Comparison of ENCODE assay signal across 1 cellular context in the genomic region with DNA sequence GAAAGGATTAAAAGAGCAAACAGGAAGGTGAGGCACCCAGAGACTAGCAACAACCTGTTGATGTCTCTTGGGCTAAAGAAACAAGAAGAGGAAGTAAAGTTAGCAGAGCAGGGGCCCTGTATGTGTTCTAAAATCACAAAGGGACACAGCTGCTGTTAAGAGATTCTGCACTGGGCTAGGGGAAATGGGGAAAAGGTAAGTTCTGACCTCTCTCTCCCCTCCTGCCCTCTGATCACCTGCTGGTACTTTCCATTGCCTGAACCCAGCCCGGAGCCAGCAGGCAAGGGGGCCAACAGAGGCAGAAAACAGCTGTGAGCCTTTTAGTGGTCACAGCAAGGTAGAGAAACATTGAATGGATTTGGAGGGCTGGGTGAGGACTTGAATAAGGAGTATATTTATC.
TF ChIP-seq lines count a peak whose summit lies in the region.

No MANE protein-coding gene starts in this region.

TF ChIP-seq in GM12878, 131 proteins besides CTCF, POLR2A, EP300 and RAD21 (continued from another document and continues in another):
- no peak for TF ChIP-seq CEBPZ (IDR thresholded peaks at IDR 0.05; ENCODE audit: low read depth, low read length)
- TF ChIP-seq EED (IDR thresholded peaks at IDR 0.05; ENCODE audit: low read depth), result peak; percentile 64; the same call in 1 of the 2 replicates
- no peak for TF ChIP-seq CHD4 (IDR thresholded peaks at IDR 0.05)
- TF ChIP-seq IRF4 (IDR thresholded peaks at IDR 0.05; ENCODE audit: low read depth, low read length), result no peak
- no peak for TF ChIP-seq SREBF1 (IDR thresholded peaks at IDR 0.05; ENCODE audit: low read length)
- peak; percentile 75 for TF ChIP-seq RELB (IDR thresholded peaks at IDR 0.05; ENCODE audit: low read depth)
- TF ChIP-seq HCFC1 (IDR thresholded peaks at IDR 0.05; ENCODE audit: low read length), result no peak
- TF ChIP-seq IKZF2 (IDR thresholded peaks at IDR 0.05), result peak in 1 of 2 experiments; percentile 54; a peak in 2 of 4 replicates
- TF ChIP-seq PML (IDR thresholded peaks at IDR 0.05; ENCODE audit: low read length), result peak; percentile 59; the same call in 1 of the 2 replicates
- 0 out of 2 replicates have a peak, but pooled peaks have one; percentile 49 for TF ChIP-seq GATAD2B (conservative IDR thresholded peaks at IDR 0.05; ENCODE audit: low read depth)
- no peak for TF ChIP-seq HDAC2 (IDR thresholded peaks at IDR 0.05)
- TF ChIP-seq MXI1 (IDR thresholded peaks at IDR 0.05; ENCODE audit: low read depth, low read length), result no peak
- TF ChIP-seq ZZZ3 (IDR thresholded peaks at IDR 0.05; ENCODE audit: control insufficient read depth, insufficient read length, low read depth), result no peak
- TF ChIP-seq, protein P1, sequence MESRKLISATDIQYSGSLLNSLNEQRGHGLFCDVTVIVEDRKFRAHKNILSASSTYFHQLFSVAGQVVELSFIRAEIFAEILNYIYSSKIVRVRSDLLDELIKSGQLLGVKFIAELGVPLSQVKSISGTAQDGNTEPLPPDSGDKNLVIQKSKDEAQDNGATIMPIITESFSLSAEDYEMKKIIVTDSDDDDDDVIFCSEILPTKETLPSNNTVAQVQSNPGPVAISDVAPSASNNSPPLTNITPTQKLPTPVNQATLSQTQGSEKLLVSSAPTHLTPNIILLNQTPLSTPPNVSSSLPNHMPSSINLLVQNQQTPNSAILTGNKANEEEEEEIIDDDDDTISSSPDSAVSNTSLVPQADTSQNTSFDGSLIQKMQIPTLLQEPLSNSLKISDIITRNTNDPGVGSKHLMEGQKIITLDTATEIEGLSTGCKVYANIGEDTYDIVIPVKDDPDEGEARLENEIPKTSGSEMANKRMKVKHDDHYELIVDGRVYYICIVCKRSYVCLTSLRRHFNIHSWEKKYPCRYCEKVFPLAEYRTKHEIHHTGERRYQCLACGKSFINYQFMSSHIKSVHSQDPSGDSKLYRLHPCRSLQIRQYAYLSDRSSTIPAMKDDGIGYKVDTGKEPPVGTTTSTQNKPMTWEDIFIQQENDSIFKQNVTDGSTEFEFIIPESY (IDR thresholded peaks at IDR 0.05), result no peak
- TF ChIP-seq RFX5 (IDR thresholded peaks at IDR 0.05; ENCODE audit: low read depth, low read length), result no peak
- TF ChIP-seq, protein P2, sequence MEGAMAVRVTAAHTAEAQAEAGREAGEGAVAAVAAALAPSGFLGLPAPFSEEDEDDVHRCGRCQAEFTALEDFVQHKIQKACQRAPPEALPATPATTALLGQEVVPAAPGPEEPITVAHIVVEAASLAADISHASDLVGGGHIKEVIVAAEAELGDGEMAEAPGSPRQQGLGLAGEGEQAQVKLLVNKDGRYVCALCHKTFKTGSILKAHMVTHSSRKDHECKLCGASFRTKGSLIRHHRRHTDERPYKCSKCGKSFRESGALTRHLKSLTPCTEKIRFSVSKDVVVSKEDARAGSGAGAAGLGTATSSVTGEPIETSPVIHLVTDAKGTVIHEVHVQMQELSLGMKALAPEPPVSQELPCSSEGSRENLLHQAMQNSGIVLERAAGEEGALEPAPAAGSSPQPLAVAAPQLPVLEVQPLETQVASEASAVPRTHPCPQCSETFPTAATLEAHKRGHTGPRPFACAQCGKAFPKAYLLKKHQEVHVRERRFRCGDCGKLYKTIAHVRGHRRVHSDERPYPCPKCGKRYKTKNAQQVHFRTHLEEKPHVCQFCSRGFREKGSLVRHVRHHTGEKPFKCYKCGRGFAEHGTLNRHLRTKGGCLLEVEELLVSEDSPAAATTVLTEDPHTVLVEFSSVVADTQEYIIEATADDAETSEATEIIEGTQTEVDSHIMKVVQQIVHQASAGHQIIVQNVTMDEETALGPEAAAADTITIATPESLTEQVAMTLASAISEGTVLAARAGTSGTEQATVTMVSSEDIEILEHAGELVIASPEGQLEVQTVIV (IDR thresholded peaks at IDR 0.05; ENCODE audit: borderline replicate concordance, partially characterized antibody), result no peak
- TF ChIP-seq, protein P3, sequence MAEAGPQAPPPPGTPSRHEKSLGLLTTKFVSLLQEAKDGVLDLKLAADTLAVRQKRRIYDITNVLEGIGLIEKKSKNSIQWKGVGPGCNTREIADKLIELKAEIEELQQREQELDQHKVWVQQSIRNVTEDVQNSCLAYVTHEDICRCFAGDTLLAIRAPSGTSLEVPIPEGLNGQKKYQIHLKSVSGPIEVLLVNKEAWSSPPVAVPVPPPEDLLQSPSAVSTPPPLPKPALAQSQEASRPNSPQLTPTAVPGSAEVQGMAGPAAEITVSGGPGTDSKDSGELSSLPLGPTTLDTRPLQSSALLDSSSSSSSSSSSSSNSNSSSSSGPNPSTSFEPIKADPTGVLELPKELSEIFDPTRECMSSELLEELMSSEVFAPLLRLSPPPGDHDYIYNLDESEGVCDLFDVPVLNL (IDR thresholded peaks at IDR 0.05; ENCODE audit: low read depth, low read length), result no peak
- no peak; the same call in 1 of the 2 replicates for TF ChIP-seq HDGF (IDR thresholded peaks at IDR 0.05)
- TF ChIP-seq PKNOX1 (IDR thresholded peaks at IDR 0.05), result no peak
- no peak for TF ChIP-seq CEBPB (IDR thresholded peaks at IDR 0.05; ENCODE audit: borderline replicate concordance in 1 of 2, low read depth in 2 of 2, low read length in 2 of 2)
- no peak for TF ChIP-seq NR2C2 (IDR thresholded peaks at IDR 0.05; ENCODE audit: borderline replicate concordance, control insufficient read depth, insufficient read length, low read depth)
- no peak for TF ChIP-seq CHD1 (IDR thresholded peaks at IDR 0.05; ENCODE audit: low read depth, low read length)
- TF ChIP-seq ZBED1 (IDR thresholded peaks at IDR 0.05; ENCODE audit: borderline replicate concordance), result no peak
- no peak for TF ChIP-seq RBBP5 (conservative IDR thresholded peaks at IDR 0.05)
- no peak for TF ChIP-seq PAX8 (IDR thresholded peaks at IDR 0.05)
- no peak for TF ChIP-seq HDAC6 (IDR thresholded peaks at IDR 0.05; ENCODE audit: unreplicated experiment)
- no peak for TF ChIP-seq TCF7 (IDR thresholded peaks at IDR 0.05; ENCODE audit: borderline replicate concordance)
- TF ChIP-seq, protein P4, sequence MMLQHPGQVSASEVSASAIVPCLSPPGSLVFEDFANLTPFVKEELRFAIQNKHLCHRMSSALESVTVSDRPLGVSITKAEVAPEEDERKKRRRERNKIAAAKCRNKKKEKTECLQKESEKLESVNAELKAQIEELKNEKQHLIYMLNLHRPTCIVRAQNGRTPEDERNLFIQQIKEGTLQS (IDR thresholded peaks at IDR 0.05; ENCODE audit: borderline replicate concordance, extremely low read depth, low read depth, low read length), result no peak
- TF ChIP-seq POLR2AphosphoS2 (IDR thresholded peaks at IDR 0.05; ENCODE audit: low read depth, low read length), result no peak
- TF ChIP-seq, protein P5, sequence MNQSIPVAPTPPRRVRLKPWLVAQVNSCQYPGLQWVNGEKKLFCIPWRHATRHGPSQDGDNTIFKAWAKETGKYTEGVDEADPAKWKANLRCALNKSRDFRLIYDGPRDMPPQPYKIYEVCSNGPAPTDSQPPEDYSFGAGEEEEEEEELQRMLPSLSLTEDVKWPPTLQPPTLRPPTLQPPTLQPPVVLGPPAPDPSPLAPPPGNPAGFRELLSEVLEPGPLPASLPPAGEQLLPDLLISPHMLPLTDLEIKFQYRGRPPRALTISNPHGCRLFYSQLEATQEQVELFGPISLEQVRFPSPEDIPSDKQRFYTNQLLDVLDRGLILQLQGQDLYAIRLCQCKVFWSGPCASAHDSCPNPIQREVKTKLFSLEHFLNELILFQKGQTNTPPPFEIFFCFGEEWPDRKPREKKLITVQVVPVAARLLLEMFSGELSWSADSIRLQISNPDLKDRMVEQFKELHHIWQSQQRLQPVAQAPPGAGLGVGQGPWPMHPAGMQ (IDR thresholded peaks at IDR 0.05; ENCODE audit: borderline replicate concordance), result no peak
- no peak for TF ChIP-seq BCL11A (IDR thresholded peaks at IDR 0.05; ENCODE audit: low read depth, low read length)
- peak; percentile 89 for TF ChIP-seq TCF12 (IDR thresholded peaks at IDR 0.05; ENCODE audit: low read depth, low read length)
- no peak for TF ChIP-seq MEF2B (IDR thresholded peaks at IDR 0.05; ENCODE audit: partially characterized antibody, poor library complexity, severe bottlenecking)
- peak; percentile 56; the same call in 1 of the 2 replicates for TF ChIP-seq NFIC (IDR thresholded peaks at IDR 0.05; ENCODE audit: low read depth, low read length)
- TF ChIP-seq, protein P6, sequence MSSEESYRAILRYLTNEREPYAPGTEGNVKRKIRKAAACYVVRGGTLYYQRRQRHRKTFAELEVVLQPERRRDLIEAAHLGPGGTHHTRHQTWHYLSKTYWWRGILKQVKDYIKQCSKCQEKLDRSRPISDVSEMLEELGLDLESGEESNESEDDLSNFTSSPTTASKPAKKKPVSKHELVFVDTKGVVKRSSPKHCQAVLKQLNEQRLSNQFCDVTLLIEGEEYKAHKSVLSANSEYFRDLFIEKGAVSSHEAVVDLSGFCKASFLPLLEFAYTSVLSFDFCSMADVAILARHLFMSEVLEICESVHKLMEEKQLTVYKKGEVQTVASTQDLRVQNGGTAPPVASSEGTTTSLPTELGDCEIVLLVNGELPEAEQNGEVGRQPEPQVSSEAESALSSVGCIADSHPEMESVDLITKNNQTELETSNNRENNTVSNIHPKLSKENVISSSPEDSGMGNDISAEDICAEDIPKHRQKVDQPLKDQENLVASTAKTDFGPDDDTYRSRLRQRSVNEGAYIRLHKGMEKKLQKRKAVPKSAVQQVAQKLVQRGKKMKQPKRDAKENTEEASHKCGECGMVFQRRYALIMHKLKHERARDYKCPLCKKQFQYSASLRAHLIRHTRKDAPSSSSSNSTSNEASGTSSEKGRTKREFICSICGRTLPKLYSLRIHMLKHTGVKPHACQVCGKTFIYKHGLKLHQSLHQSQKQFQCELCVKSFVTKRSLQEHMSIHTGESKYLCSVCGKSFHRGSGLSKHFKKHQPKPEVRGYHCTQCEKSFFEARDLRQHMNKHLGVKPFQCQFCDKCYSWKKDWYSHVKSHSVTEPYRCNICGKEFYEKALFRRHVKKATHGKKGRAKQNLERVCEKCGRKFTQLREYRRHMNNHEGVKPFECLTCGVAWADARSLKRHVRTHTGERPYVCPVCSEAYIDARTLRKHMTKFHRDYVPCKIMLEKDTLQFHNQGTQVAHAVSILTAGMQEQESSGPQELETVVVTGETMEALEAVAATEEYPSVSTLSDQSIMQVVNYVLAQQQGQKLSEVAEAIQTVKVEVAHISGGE (CRISPR knock-in tag; IDR thresholded peaks at IDR 0.05), result no peak
- TF ChIP-seq, protein P7, sequence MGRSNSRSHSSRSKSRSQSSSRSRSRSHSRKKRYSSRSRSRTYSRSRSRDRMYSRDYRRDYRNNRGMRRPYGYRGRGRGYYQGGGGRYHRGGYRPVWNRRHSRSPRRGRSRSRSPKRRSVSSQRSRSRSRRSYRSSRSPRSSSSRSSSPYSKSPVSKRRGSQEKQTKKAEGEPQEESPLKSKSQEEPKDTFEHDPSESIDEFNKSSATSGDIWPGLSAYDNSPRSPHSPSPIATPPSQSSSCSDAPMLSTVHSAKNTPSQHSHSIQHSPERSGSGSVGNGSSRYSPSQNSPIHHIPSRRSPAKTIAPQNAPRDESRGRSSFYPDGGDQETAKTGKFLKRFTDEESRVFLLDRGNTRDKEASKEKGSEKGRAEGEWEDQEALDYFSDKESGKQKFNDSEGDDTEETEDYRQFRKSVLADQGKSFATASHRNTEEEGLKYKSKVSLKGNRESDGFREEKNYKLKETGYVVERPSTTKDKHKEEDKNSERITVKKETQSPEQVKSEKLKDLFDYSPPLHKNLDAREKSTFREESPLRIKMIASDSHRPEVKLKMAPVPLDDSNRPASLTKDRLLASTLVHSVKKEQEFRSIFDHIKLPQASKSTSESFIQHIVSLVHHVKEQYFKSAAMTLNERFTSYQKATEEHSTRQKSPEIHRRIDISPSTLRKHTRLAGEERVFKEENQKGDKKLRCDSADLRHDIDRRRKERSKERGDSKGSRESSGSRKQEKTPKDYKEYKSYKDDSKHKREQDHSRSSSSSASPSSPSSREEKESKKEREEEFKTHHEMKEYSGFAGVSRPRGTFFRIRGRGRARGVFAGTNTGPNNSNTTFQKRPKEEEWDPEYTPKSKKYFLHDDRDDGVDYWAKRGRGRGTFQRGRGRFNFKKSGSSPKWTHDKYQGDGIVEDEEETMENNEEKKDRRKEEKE (IDR thresholded peaks at IDR 0.05), result no peak
- TF ChIP-seq SIN3A (IDR thresholded peaks at IDR 0.05; ENCODE audit: low read depth, low read length), result no peak
- no peak for TF ChIP-seq BRCA1 (IDR thresholded peaks at IDR 0.05; ENCODE audit: low read depth, low read length)
- TF ChIP-seq SREBF2 (IDR thresholded peaks at IDR 0.05; ENCODE audit: low read length), result no peak
